Comparison of ENCODE assay signal across 8 cellular contexts in the genomic region with DNA sequence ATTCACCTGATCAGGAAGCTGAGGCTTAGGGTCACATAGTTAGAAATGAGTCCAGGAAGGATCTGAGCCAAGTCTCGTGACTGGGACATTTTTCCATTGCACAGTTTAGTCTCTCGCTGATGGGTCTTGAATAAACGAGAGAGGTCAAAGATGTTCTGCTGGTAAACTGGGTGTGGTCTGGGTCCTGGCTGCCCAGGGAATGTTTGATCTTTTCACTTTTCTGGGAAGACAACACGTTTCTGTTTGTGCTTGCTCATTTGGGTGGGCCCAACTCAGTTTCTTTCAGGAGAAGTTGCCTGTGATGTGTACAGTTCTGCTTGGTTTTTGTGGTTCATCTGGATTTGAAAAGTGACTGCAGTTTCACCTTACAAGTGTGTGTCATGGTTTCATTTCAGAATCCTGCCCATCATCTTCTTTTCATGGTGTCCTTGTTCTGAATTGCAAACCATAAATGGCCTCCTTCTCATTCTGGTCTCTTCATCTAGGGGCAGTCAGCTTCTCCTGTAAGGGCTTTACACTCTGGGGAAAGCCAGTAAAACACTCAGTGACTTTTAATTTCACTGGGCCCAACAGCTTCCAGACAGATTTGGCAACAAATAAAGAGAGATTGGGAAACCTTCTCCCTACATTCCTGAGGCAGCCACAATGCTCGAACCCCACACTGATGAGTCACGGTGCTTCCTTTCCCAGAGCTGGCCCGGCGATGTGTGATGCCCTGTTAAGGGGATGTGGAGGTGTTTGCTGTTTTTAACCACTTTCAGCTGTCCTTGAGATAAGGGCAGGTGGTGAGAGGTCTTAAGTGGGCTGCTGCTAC. TPM values are rescaled to one million over a fixed set of nuclear protein-coding genes. Genes with fewer than 3 reads are reported as not detected.
A peak's percentile ranks its signal among the peaks of the same experiment; 100 is the strongest.
DNase-seq lines count a peak whose midpoint lies in the region; ATAC-seq and TF ChIP-seq lines count a peak whose summit lies in the region.

No MANE protein-coding gene starts in this region.

- no peaks in the 10 kb centered on the region for H3K9me3 Mint-ChIP-seq in activated T-helper 2 cell treated with anti-CD3 and anti-CD28 coated beads, Interferon-gamma antibody, Interleukin-2, Interleukin-4, amounts not matched to agents 10 μg/mL and 5 μg/mL and 100 μg/mL, durations not matched to agents 14 hours and 24 hours and 36 hours

- no peak overlapping the region for H3K23ac ChIP-seq in mesendoderm (ENCODE audit: low read length)

- H3K4me1 ChIP-seq in mesendoderm (ENCODE audit: control insufficient read depth, low read depth, low read length): no peaks in the 10 kb centered on the region

- H4K8ac ChIP-seq in mesendoderm (ENCODE audit: low read depth, low read length): no peak overlapping the region

- H2BK5ac ChIP-seq in mesendoderm (ENCODE audit: low read length): no peak overlapping the region

- H3K9ac ChIP-seq in mesendoderm (ENCODE audit: low read length): no peak overlapping the region

- H3K4ac ChIP-seq in mesendoderm (ENCODE audit: low read depth, low read length): no peak overlapping the region

- H3K79me2 ChIP-seq in mesendoderm (ENCODE audit: control insufficient read depth, insufficient read depth, low read length): no peaks in the 10 kb centered on the region

- no peak overlapping the region for H3K18ac ChIP-seq in mesendoderm (ENCODE audit: low read length)

- no peak overlapping the region for H3K4me2 ChIP-seq in mesendoderm (ENCODE audit: low read length)

- no peak overlapping the region for H3K27ac Mint-ChIP-seq in activated T-helper 2 cell treated with anti-CD3 and anti-CD28 coated beads, Interferon-gamma antibody, Interleukin-2, Interleukin-4, amounts not matched to agents 10 μg/mL and 5 μg/mL and 100 μg/mL, durations not matched to agents 14 hours and 24 hours and 36 hours

- intact Hi-C loops in activated T-helper 2 cell treated with anti-CD3 and anti-CD28 coated beads, Interferon-gamma antibody, Interleukin-2, Interleukin-4, amounts not matched to agents 10 μg/mL and 5 μg/mL and 100 μg/mL, durations not matched to agents 14 hours and 24 hours and 36 hours (cut with micrococcal nuclease): no loop called here

- H2BK120ac ChIP-seq in mesendoderm (ENCODE audit: low read depth, low read length): no peak overlapping the region

- no peak overlapping the region for H3K4me3 Mint-ChIP-seq in activated T-helper 2 cell treated with anti-CD3 and anti-CD28 coated beads, Interferon-gamma antibody, Interleukin-2, Interleukin-4, amounts not matched to agents 10 μg/mL and 5 μg/mL and 100 μg/mL, durations not matched to agents 14 hours and 24 hours and 36 hours (ENCODE audit: low read depth)

- no peak overlapping the region for H3K56ac ChIP-seq in mesendoderm (ENCODE audit: low read length)

- no peak for TF ChIP-seq CTCF in astrocyte of the spinal cord (IDR thresholded peaks at IDR 0.05; ENCODE audit: low read depth, low read length)

- in situ Hi-C loops in ACHN (cut with HindIII; ENCODE audit: low pct_ligation_motif_present, low pct_unique_long_range_greater_than_20kb, low sequenced_read_pairs): no loop called here
- in situ Hi-C loops in astrocyte of the spinal cord (cut with HindIII; ENCODE audit: low sequenced_read_pairs): no loop called here

- no peaks in the 10 kb centered on the region for H3K36me3 ChIP-seq in mesendoderm (ENCODE audit: control insufficient read depth, insufficient read depth, low read length)

- peaks cover 24% of the 10 kb centered on the region for H3K4me1 Mint-ChIP-seq in activated T-helper 2 cell treated with anti-CD3 and anti-CD28 coated beads, Interferon-gamma antibody, Interleukin-2, Interleukin-4, amounts not matched to agents 10 μg/mL and 5 μg/mL and 100 μg/mL, durations not matched to agents 14 hours and 24 hours and 36 hours (ENCODE audit: low read depth)

- no peak overlapping the region for H4K5ac ChIP-seq in mesendoderm (ENCODE audit: low read length)

- H2BK15ac ChIP-seq in mesendoderm (replicated peaks; ENCODE audit: low read depth): no peak overlapping the region

- H3K27me3 Mint-ChIP-seq in activated T-helper 2 cell treated with anti-CD3 and anti-CD28 coated beads, Interferon-gamma antibody, Interleukin-2, Interleukin-4, amounts not matched to agents 10 μg/mL and 5 μg/mL and 100 μg/mL, durations not matched to agents 14 hours and 24 hours and 36 hours (ENCODE audit: low read depth): peaks cover 48% of the 10 kb centered on the region

- DNase-seq in ACHN (peak; percentile 91), HT-29 (ENCODE audit: low spot score) (peak; percentile 51), astrocyte of the spinal cord (ENCODE audit: low read depth, low spot score) (peak; percentile 94), mesendoderm (peak; percentile 90), NCI-H146 treated with DMSO at 0.1 percent for 48 hours (lab: John Stamatoyannopoulos, UW; ENCODE audit: unreplicated experiment) (no peak)
- DNase-seq in activated T-helper 2 cell treated with anti-CD3 and anti-CD28 coated beads, Interferon-gamma antibody, Interleukin-2, Interleukin-4, amounts not matched to agents 10 μg/mL and 5 μg/mL and 100 μg/mL, durations not matched to agents 14 hours and 24 hours and 36 hours (ENCODE audit: low spot score): no peak

- H3K79me1 ChIP-seq in mesendoderm (ENCODE audit: low read length): no peaks in the 10 kb centered on the region

- TF ChIP-seq POLR2A in GM18505 (IDR thresholded peaks at IDR 0.05; ENCODE audit: borderline replicate concordance, extremely low read depth, insufficient read depth, insufficient read length): no peak

- peak; percentile 62 for ATAC-seq in GM19468 (IDR thresholded peaks at IDR 0.05; ENCODE audit: extremely low read depth, unreplicated experiment)
- ATAC-seq in GM18505 (IDR thresholded peaks at IDR 0.05; ENCODE audit: unreplicated experiment): no peak

- H2AK5ac ChIP-seq in mesendoderm (ENCODE audit: low read length): no peak overlapping the region

- H3K27ac ChIP-seq in mesendoderm (ENCODE audit: low read depth, low read length): no peak overlapping the region

- no peaks in the 10 kb centered on the region for H3K36me3 Mint-ChIP-seq in activated T-helper 2 cell treated with anti-CD3 and anti-CD28 coated beads, Interferon-gamma antibody, Interleukin-2, Interleukin-4, amounts not matched to agents 10 μg/mL and 5 μg/mL and 100 μg/mL, durations not matched to agents 14 hours and 24 hours and 36 hours (ENCODE audit: low read depth)

- no peaks in the 10 kb centered on the region for H3K27me3 ChIP-seq in mesendoderm (ENCODE audit: insufficient read depth, low read length, poor library complexity)

- H3K4me3 ChIP-seq in astrocyte of the spinal cord (ENCODE audit: low read depth, low read length): no peak overlapping the region
- no peak overlapping the region for H3K4me3 ChIP-seq in mesendoderm (ENCODE audit: low read length)

- WGBS in mesendoderm (ENCODE audit: extremely low coverage, insufficient coverage, low lambda C conversion rate): no CpG with 5 or more reads among the region's 8 CpGs

RNA-seq across cellular contexts. Expression of a gene that starts 7.2 kb away (rescaled TPM):
- 26.6 and 28.7 TPM in 2 replicates for total RNA-seq in HT-29 (2014; rRNA removed; shearing (Covaris generic))
- 2.0 TPM for polyA plus RNA-seq in mesendoderm (2013, experiment 1 of 2)
- polyA plus RNA-seq in mesendoderm (2013, experiment 2 of 2): 2.3 TPM
- 0.07 and 0.09 TPM in 2 replicates for total RNA-seq in activated T-helper 2 cell treated with anti-CD3 and anti-CD28 coated beads, Interferon-gamma antibody, Interleukin-2, Interleukin-4, amounts not matched to agents 10 μg/mL and 5 μg/mL and 100 μg/mL, durations not matched to agents 14 hours and 24 hours and 36 hours

RNA-seq across cellular contexts. Expression of a gene that starts 37.8 kb away (rescaled TPM):
- 5.8 and 7.9 TPM in 2 replicates for total RNA-seq in HT-29 (2014; rRNA removed; shearing (Covaris generic))
- 8.7 TPM for polyA plus RNA-seq in mesendoderm (2013, experiment 1 of 2)
- 9.5 TPM for polyA plus RNA-seq in mesendoderm (2013, experiment 2 of 2)
- 10.2 and 10.3 TPM in 2 replicates for total RNA-seq in activated T-helper 2 cell treated with anti-CD3 and anti-CD28 coated beads, Interferon-gamma antibody, Interleukin-2, Interleukin-4, amounts not matched to agents 10 μg/mL and 5 μg/mL and 100 μg/mL, durations not matched to agents 14 hours and 24 hours and 36 hours

Comparison
In these comparisons a context has a peak if more than half of its experiments do, and no peak if none do; other contexts are left out.
1. DNase-seq: peak in ACHN (single experiment), HT-29 (single experiment), astrocyte of the spinal cord (single experiment) and mesendoderm (single experiment); none in NCI-H146 treated with DMSO at 0.1 percent for 48 hours (single experiment) and activated T-helper 2 cell treated with anti-CD3 and anti-CD28 coated beads, Interferon-gamma antibody, Interleukin-2, Interleukin-4, amounts not matched to agents 10 μg/mL and 5 μg/mL and 100 μg/mL, durations not matched to agents 14 hours and 24 hours and 36 hours (single experiment).
2. RNA of a gene that starts 7.2 kb away (total RNA-seq): 26.6 to 28.7 TPM in HT-29; 0.07 to 0.09 TPM in activated T-helper 2 cell treated with anti-CD3 and anti-CD28 coated beads, Interferon-gamma antibody, Interleukin-2, Interleukin-4, amounts not matched to agents 10 μg/mL and 5 μg/mL and 100 μg/mL, durations not matched to agents 14 hours and 24 hours and 36 hours; every median in the first group is over 10 times any median in the second.